ENCODE assay signal across 31 cellular contexts in genomic region chr1:7809742-7810141, GRCh38. TPM values are rescaled to one million over a fixed set of nuclear protein-coding genes. Genes with fewer than 3 reads are reported as not detected.
"Had no signal": no experiment of that assay in that cellular context is flagged by ENCODE, and none has a peak within 500 bp of the region (broad histone marks: within the 10 kb centered on the region; RNA-seq: fewer than 3 reads in every experiment).

No MANE protein-coding gene starts in this region.

- H3K4me1 ChIP-seq: adrenal gland had no signal

- H3K27me3 ChIP-seq: adrenal gland, cardiac muscle cell had no signal

- H3K4me3 Mint-ChIP-seq: activated CD4-positive, alpha-beta memory T cell treated with anti-CD3 and anti-CD28 coated beads, Interleukin-2, amount 10 ng/mL, durations not matched to agents 7 days and 5 days; activated CD4-positive, alpha-beta T cell treated with anti-CD3 and anti-CD28 coated beads for 36 hours; activated CD4-positive, alpha-beta T cell treated with anti-CD3 and anti-CD28 coated beads, Interleukin-2, amount 10 ng/mL, durations not matched to agents 7 days and 5 days; activated CD8-positive, alpha-beta memory T cell treated with anti-CD3 and anti-CD28 coated beads, Interleukin-2, amount 10 ng/mL, durations not matched to agents 7 days and 5 days; activated CD8-positive, alpha-beta T cell treated with anti-CD3 and anti-CD28 coated beads, Interleukin-2, amount 10 ng/mL, durations not matched to agents 7 days and 5 days; activated naive CD4-positive, alpha-beta T cell treated with anti-CD3 and anti-CD28 coated beads for 36 hours; activated naive CD8-positive, alpha-beta T cell treated with anti-CD3 and anti-CD28 coated beads for 36 hours; activated T-cell treated with anti-CD3 and anti-CD28 coated beads, Interleukin-2, amount 50 U/mL, for 24 hours; activated T-cell treated with anti-CD3 and anti-CD28 coated beads, Interleukin-2, amount 50 U/mL, for 72 hours; activated T-helper 1 cell treated with anti-CD3 and anti-CD28 coated beads, Interleukin-12 subunit alpha, Interleukin-12 subunit beta, Interleukin-2, Interleukin-4 antibody, amounts not matched to agents 30 ng/mL and 10 ng/mL and 1 ng/mL, durations not matched to agents 14 hours and 24 hours and 36 hours; activated T-helper 17 cell treated with anti-CD3 and anti-CD28 coated beads, Interleukin-2, amount 50 U/mL, for 72 hours; brain; central memory CD8-positive, alpha-beta T cell; T-helper 17 cell; WTC11 had no signal

- H3K27ac ChIP-seq: cardiac muscle cell, WERI-Rb-1 had no signal

- ATAC-seq: activated CD8-positive, alpha-beta memory T cell treated with anti-CD3 and anti-CD28 coated beads, Interleukin-2, amount 10 ng/mL, durations not matched to agents 7 days and 5 days; activated CD8-positive, alpha-beta T cell treated with anti-CD3 and anti-CD28 coated beads, Interleukin-2, amount 10 ng/mL, durations not matched to agents 7 days and 5 days; T-helper 17 cell; WTC11 had no signal

- DNase-seq: activated CD4-positive, alpha-beta T cell treated with anti-CD3 and anti-CD28 coated beads for 1 hour; activated CD4-positive, alpha-beta T cell treated with anti-CD3 and anti-CD28 coated beads, Interleukin-2, amount 10 ng/mL, durations not matched to agents 7 days and 5 days; activated CD4-positive, CD25-positive, alpha-beta regulatory T cell; activated CD8-positive, alpha-beta memory T cell treated with anti-CD3 and anti-CD28 coated beads for 24 hours; activated CD8-positive, alpha-beta memory T cell treated with anti-CD3 and anti-CD28 coated beads, Interleukin-2, amount 10 ng/mL, durations not matched to agents 7 days and 5 days; activated CD8-positive, alpha-beta T cell treated with anti-CD3 and anti-CD28 coated beads, Interleukin-2, amount 10 ng/mL, durations not matched to agents 7 days and 5 days; activated gamma-delta T cell treated with Interleukin-2 at 50 U/mL for 16 hours; activated naive CD4-positive, alpha-beta T cell; activated naive CD4-positive, alpha-beta T cell treated with anti-CD3 and anti-CD28 coated beads for 36 hours; activated naive CD4-positive, alpha-beta T cell treated with anti-CD3 and anti-CD28 coated beads, Interleukin-2, amount 50 U/mL, for 16 hours; activated naive CD8-positive, alpha-beta T cell treated with anti-CD3 and anti-CD28 coated beads for 36 hours; activated T-cell treated with anti-CD3 and anti-CD28 coated beads, Interleukin-2, amount 50 U/mL, for 24 hours; aorta; cerebellar nuclear complex; T-helper 17 cell; WERI-Rb-1 had no signal

- H3K4me1 Mint-ChIP-seq: activated CD4-positive, alpha-beta T cell treated with anti-CD3 and anti-CD28 coated beads for 36 hours; activated CD4-positive, alpha-beta T cell treated with anti-CD3 and anti-CD28 coated beads, Interleukin-2, amount 10 ng/mL, durations not matched to agents 7 days and 5 days; activated naive CD8-positive, alpha-beta T cell treated with anti-CD3 and anti-CD28 coated beads for 36 hours; activated T-helper 17 cell treated with anti-CD3 and anti-CD28 coated beads, Interleukin-2, amount 50 U/mL, for 72 hours; brain; central memory CD8-positive, alpha-beta T cell; T-helper 17 cell; WTC11 had no signal

- H3K4me3 ChIP-seq: adrenal gland, cardiac muscle cell had no signal

- H3K9me3 ChIP-seq: adrenal gland had no signal

- H3K27ac Mint-ChIP-seq: activated CD4-positive, alpha-beta memory T cell treated with anti-CD3 and anti-CD28 coated beads, Interleukin-2, amount 10 ng/mL, durations not matched to agents 7 days and 5 days; activated CD4-positive, alpha-beta T cell treated with anti-CD3 and anti-CD28 coated beads for 36 hours; activated CD4-positive, alpha-beta T cell treated with anti-CD3 and anti-CD28 coated beads, Interleukin-2, amount 10 ng/mL, durations not matched to agents 7 days and 5 days; activated CD8-positive, alpha-beta memory T cell treated with anti-CD3 and anti-CD28 coated beads, Interleukin-2, amount 10 ng/mL, durations not matched to agents 7 days and 5 days; activated CD8-positive, alpha-beta T cell treated with anti-CD3 and anti-CD28 coated beads, Interleukin-2, amount 10 ng/mL, durations not matched to agents 7 days and 5 days; activated naive CD4-positive, alpha-beta T cell treated with anti-CD3 and anti-CD28 coated beads for 36 hours; activated naive CD4-positive, alpha-beta T cell treated with anti-CD3 and anti-CD28 coated beads, Interleukin-2, amount 50 U/mL, for 72 hours; activated naive CD8-positive, alpha-beta T cell treated with anti-CD3 and anti-CD28 coated beads for 36 hours; activated T-cell treated with anti-CD3 and anti-CD28 coated beads, Interleukin-2, amount 50 U/mL, for 24 hours; activated T-cell treated with anti-CD3 and anti-CD28 coated beads, Interleukin-2, amount 50 U/mL, for 72 hours; activated T-helper 1 cell treated with anti-CD3 and anti-CD28 coated beads, Interleukin-12 subunit alpha, Interleukin-12 subunit beta, Interleukin-2, Interleukin-4 antibody, amounts not matched to agents 30 ng/mL and 10 ng/mL and 1 ng/mL, durations not matched to agents 14 hours and 24 hours and 36 hours; activated T-helper 17 cell treated with anti-CD3 and anti-CD28 coated beads, Interleukin-2, amount 50 U/mL, for 72 hours; brain; T-helper 17 cell; WTC11 had no signal

- H3K27me3 Mint-ChIP-seq: activated CD4-positive, alpha-beta memory T cell treated with anti-CD3 and anti-CD28 coated beads, Interleukin-2, amount 10 ng/mL, durations not matched to agents 7 days and 5 days; activated CD4-positive, alpha-beta T cell treated with anti-CD3 and anti-CD28 coated beads for 36 hours; activated CD4-positive, alpha-beta T cell treated with anti-CD3 and anti-CD28 coated beads, Interleukin-2, amount 10 ng/mL, durations not matched to agents 7 days and 5 days; activated CD8-positive, alpha-beta memory T cell treated with anti-CD3 and anti-CD28 coated beads, Interleukin-2, amount 10 ng/mL, durations not matched to agents 7 days and 5 days; activated naive CD8-positive, alpha-beta T cell treated with anti-CD3 and anti-CD28 coated beads for 36 hours; activated T-cell treated with anti-CD3 and anti-CD28 coated beads, Interleukin-2, amount 50 U/mL, for 24 hours; activated T-helper 17 cell treated with anti-CD3 and anti-CD28 coated beads, Interleukin-2, amount 50 U/mL, for 72 hours; brain; central memory CD8-positive, alpha-beta T cell; T-helper 17 cell had no signal

RNA-seq across cellular contexts. Expression of gene UTS2, which starts 43.1 kb away (rescaled TPM):
- total RNA-seq: activated CD4-positive, alpha-beta T cell treated with anti-CD3 and anti-CD28 coated beads for 36 hours; activated naive CD4-positive, alpha-beta T cell treated with anti-CD3 and anti-CD28 coated beads for 36 hours; activated T-cell treated with anti-CD3 and anti-CD28 coated beads, Interleukin-2, amount 50 U/mL, for 72 hours; activated T-helper 1 cell treated with anti-CD3 and anti-CD28 coated beads, Interleukin-12 subunit alpha, Interleukin-12 subunit beta, Interleukin-2, Interleukin-4 antibody, amounts not matched to agents 30 ng/mL and 10 ng/mL and 1 ng/mL, durations not matched to agents 14 hours and 24 hours and 36 hours; bronchial epithelial cell; cardiac muscle cell; chondrocyte; T-helper 1 cell treated with Interleukin-12 subunit alpha and Interleukin-12 subunit beta and Interleukin-4 antibody, amounts not matched to agents 30 ng/mL and 1 ng/mL, for 36 hours; T-helper 2 cell treated with Interferon-gamma antibody and Interleukin-4, amounts not matched to agents 100 ng/mL and 5 ng/mL, for 36 hours; WTC11 had no signal
- polyA plus RNA-seq: cardiac muscle cell had no signal
